ENCODE assay signal across 23 cellular contexts in genomic region chr7:132423594-132424200, GRCh38.
DNase-seq lines count a peak whose midpoint lies in the region; ATAC-seq and TF ChIP-seq lines count a peak whose summit lies in the region.
"Had no signal": no experiment of that assay in that cellular context is flagged by ENCODE, and none has a peak within 500 bp of the region (broad histone marks: within the 10 kb centered on the region; RNA-seq: fewer than 3 reads in every experiment).

No MANE protein-coding gene starts in this region.

- H2AFZ ChIP-seq in mesenchymal stem cell (ENCODE audit: low read depth, low read length) = no peak overlapping the region
- H2AFZ ChIP-seq: GM23338 had no signal

- H4K91ac ChIP-seq in mesenchymal stem cell (ENCODE audit: low read length) = peak overlapping the region; percentile 18

- H4K8ac ChIP-seq in mesenchymal stem cell (ENCODE audit: low read length) = no peak overlapping the region

- H3K4me3 ChIP-seq in right atrium auricular region = no peak overlapping the region
- H3K4me3 ChIP-seq in ascending aorta = no peak overlapping the region
- H3K4me3 ChIP-seq in mesenchymal stem cell (ENCODE audit: insufficient read depth in 1 of 2, low read depth in 1 of 2, low read length in 2 of 2) = no peak overlapping the region
- H3K4me3 ChIP-seq in thoracic aorta = no peak overlapping the region
- H3K4me3 ChIP-seq: GM23338, HAP-1, MG63, SJSA1 had no signal

- intact Hi-C loops in Right ventricle myocardium superior (cut with DNase I) (no loop called here), ascending aorta (cut with DNase I) (no loop called here)

- H3K4me1 ChIP-seq in right atrium auricular region (peaks cover 0 to 38% of the 10 kb centered on the region in 2 donors), ascending aorta (peaks cover 7 to 45% of the 10 kb centered on the region in 2 donors), mesenchymal stem cell (ENCODE audit: control insufficient read depth, insufficient read depth, low read depth, low read length) (peaks cover 4% of the 10 kb centered on the region), thoracic aorta (ENCODE audit: control insufficient read depth in 1 of 2, low read depth in 2 of 2) (peaks cover 7 to 78% of the 10 kb centered on the region in 2 donors)
- H3K4me1 ChIP-seq: HAP-1, SJSA1 had no signal

- peak overlapping the region in 1 of 2 experiments; percentile 77 for H3K4ac ChIP-seq in mesenchymal stem cell (ENCODE audit: low read depth in 1 of 2, low read length in 2 of 2)

- ATAC-seq in Right ventricle myocardium superior (ENCODE audit: poor library complexity) (peak; percentile 29), thoracic aorta (ENCODE audit: insufficient number of reproducible peaks, low FRiP score, low read depth) (no peak), GM19351 (IDR thresholded peaks at IDR 0.05; ENCODE audit: unreplicated experiment) (no peak)
- ATAC-seq: GM23338 had no signal

- no peak overlapping the region for H3K23ac ChIP-seq in mesenchymal stem cell (ENCODE audit: low read length in 2 of 2)

- TF ChIP-seq CTCF in right atrium auricular region (IDR thresholded peaks at IDR 0.05) (no peak), ascending aorta (IDR thresholded peaks at IDR 0.05) (no peak), thoracic aorta (IDR thresholded peaks at IDR 0.05) (no peak)

- no peak overlapping the region for H2AK5ac ChIP-seq in mesenchymal stem cell (ENCODE audit: low read length, severe bottlenecking)

- 83% methylated on average over 10 of the region's 10 CpGs for WGBS in mesenchymal stem cell

- H3K27me3 ChIP-seq in right atrium auricular region (no peaks in the 10 kb centered on the region), ascending aorta (no peaks in the 10 kb centered on the region), mesenchymal stem cell (ENCODE audit: control insufficient read depth in 1 of 2, insufficient read depth in 1 of 2, low read length in 2 of 2) (peaks cover 0 to 7% of the 10 kb centered on the region in 2 experiments), thoracic aorta (replicated peaks; ENCODE audit: insufficient read depth) (no peaks in the 10 kb centered on the region)
- H3K27me3 ChIP-seq: SJSA1 had no signal

- peak overlapping the region in 1 of 2 experiments; percentile 70 for H2BK12ac ChIP-seq in mesenchymal stem cell (ENCODE audit: low read length in 2 of 2)

- H3K27me3 Mint-ChIP-seq in immature natural killer cell (ENCODE audit: low read depth in 3 of 3) = peaks cover 0 to 7% (median 0%) of the 10 kb centered on the region in 3 donors

- peak overlapping the region; percentile 65 for H3K9ac ChIP-seq in mesenchymal stem cell (ENCODE audit: low read length)

- no peak overlapping the region for H3K18ac ChIP-seq in mesenchymal stem cell (ENCODE audit: low read depth in 1 of 2, low read length in 2 of 2)

- no peak overlapping the region for H3K4me2 ChIP-seq in mesenchymal stem cell (ENCODE audit: low read length, poor library complexity, severe bottlenecking)
- H3K4me2 ChIP-seq: GM23338 had no signal

- H3K36me3 Mint-ChIP-seq in immature natural killer cell = peaks cover 8 to 12% (median 11%) of the 10 kb centered on the region in 3 donors

- no peaks in the 10 kb centered on the region for H3K79me1 ChIP-seq in mesenchymal stem cell (replicated peaks; ENCODE audit: low read length, poor library complexity, severe bottlenecking)

- H3K36me3 ChIP-seq in right atrium auricular region = no peaks in the 10 kb centered on the region
- no peaks in the 10 kb centered on the region for H3K36me3 ChIP-seq in ascending aorta
- no peaks in the 10 kb centered on the region for H3K36me3 ChIP-seq in mesenchymal stem cell (ENCODE audit: control insufficient read depth in 1 of 2, insufficient read depth in 2 of 2, low read depth in 1 of 2, low read length in 2 of 2)
- no peaks in the 10 kb centered on the region for H3K36me3 ChIP-seq in thoracic aorta
- H3K36me3 ChIP-seq: HAP-1, MG63, SJSA1 had no signal

- no peaks in the 10 kb centered on the region for H3K9me3 ChIP-seq in right atrium auricular region
- no peaks in the 10 kb centered on the region for H3K9me3 ChIP-seq in ascending aorta
- H3K9me3 ChIP-seq in mesenchymal stem cell (ENCODE audit: control insufficient read depth, low read length) = peaks cover 3% of the 10 kb centered on the region
- no peaks in the 10 kb centered on the region for H3K9me3 ChIP-seq in thoracic aorta
- H3K9me3 ChIP-seq: HAP-1, MG63, SJSA1 had no signal

- H3K9me3 Mint-ChIP-seq in immature natural killer cell = peaks cover 0 to 8% (median under 1%) of the 10 kb centered on the region in 6 donors
- H3K9me3 Mint-ChIP-seq: HFFc6 had no signal

- H3K14ac ChIP-seq in mesenchymal stem cell (ENCODE audit: low read length in 2 of 2) = no peak overlapping the region

- H3K4me1 Mint-ChIP-seq in immature natural killer cell = peaks cover 51 to 72% of the 10 kb centered on the region in 2 donors

- H3K4me3 Mint-ChIP-seq in immature natural killer cell = no peak overlapping the region
- H3K4me3 Mint-ChIP-seq: GM23338, HFFc6 had no signal

- H2BK15ac ChIP-seq in mesenchymal stem cell (ENCODE audit: low read depth, poor library complexity, severe bottlenecking) = no peak overlapping the region

- H3K27ac ChIP-seq in right atrium auricular region (no peak overlapping the region), ascending aorta (peak overlapping the region; percentile 32 to 76), mesenchymal stem cell (ENCODE audit: low read length, poor library complexity, severe bottlenecking) (no peak overlapping the region), thoracic aorta (peak overlapping the region; percentile 48 to 67)
- H3K27ac ChIP-seq: SJSA1 had no signal

- no peak overlapping the region for H2BK5ac ChIP-seq in mesenchymal stem cell (ENCODE audit: low read depth, low read length, poor library complexity, severe bottlenecking)

- no peak overlapping the region for H2BK120ac ChIP-seq in mesenchymal stem cell (ENCODE audit: low read depth, low read length)

- DNase-seq in Right ventricle myocardium superior (no peak), right atrium auricular region (ENCODE audit: low spot score) (no peak), ascending aorta (ENCODE audit: low spot score in 2 of 2) (no peak), mesenchymal stem cell (no peak), thoracic aorta (ENCODE audit: low spot score) (no peak), immature natural killer cell (no peak)
- DNase-seq: DMS153, DND-41, HFFc6, IMR-90, KG1, MG63, NCI-H1105 treated with DMSO at 0.1 percent for 48 hours, NCI-H146, NCI-H1930, NCI-H2107, NCI-H524, NCI-H748 treated with DMSO at 0.1 percent for 48 hours, PC-3 had no signal

- no peak overlapping the region for H3K27ac Mint-ChIP-seq in immature natural killer cell
- H3K27ac Mint-ChIP-seq: GM23338, HFFc6 had no signal

Comparison
In these comparisons a context has a peak if more than half of its experiments do, and no peak if none do; other contexts are left out.
1. H3K27ac ChIP-seq: peak in ascending aorta (2 of 2) and thoracic aorta (2 of 2); none in right atrium auricular region (0 of 2) and mesenchymal stem cell (single experiment).